ENCODE assay signal across 1 cellular context in genomic region chr11:134911514-134912180, GRCh38.
TF ChIP-seq lines count a peak whose summit lies in the region.

No MANE protein-coding gene starts in this region.

TF ChIP-seq in SK-N-SH treated with all-trans-retinoic acid at 6 μM for 48 hours, 23 proteins besides CTCF, POLR2A, EP300 and RAD21 (continued from another document):
- TF ChIP-seq PATZ1 (CRISPR knock-in tag; IDR thresholded peaks at IDR 0.05; ENCODE audit: borderline replicate concordance) (no peak), ZC3H10 (CRISPR knock-in tag; IDR thresholded peaks at IDR 0.05) (no peak), ISL1 (CRISPR knock-in tag; IDR thresholded peaks at IDR 0.05) (no peak), ZNF8 (CRISPR knock-in tag; IDR thresholded peaks at IDR 0.05) (no peak), BACH2 (CRISPR knock-in tag; IDR thresholded peaks at IDR 0.05; ENCODE audit: borderline replicate concordance) (no peak)
TF ChIP-seq in SK-N-SH treated with all-trans-retinoic acid at 6 μM for 48 hours: peak in this region for 0.
